In genomic region chr6:4774715-4775590, GRCh38 we compare ENCODE assay signal across 9 cellular contexts. TPM values are rescaled to one million over a fixed set of nuclear protein-coding genes. Genes with fewer than 3 reads are reported as not detected.
DNase-seq lines count a peak whose midpoint lies in the region; ATAC-seq, FAIRE-seq and TF ChIP-seq lines count a peak whose summit lies in the region.
"Had no signal": no experiment of that assay in that cellular context is flagged by ENCODE, and none has a peak within 500 bp of the region (broad histone marks: within the 10 kb centered on the region; RNA-seq: fewer than 3 reads in every experiment).

No MANE protein-coding gene starts in this region.

- intact Hi-C loops in right cardiac atrium (cut with DNase I) (loop anchor here in 3 of 4 donors (5.0 to 10.0 kb wide), 3 partner anchors 128 to 160 kb away; no protein-coding TSS in a partner anchor), gastrocnemius medialis (cut with DNase I; ENCODE audit: low total_unique reads) (loop anchor here (5.0 to 10.0 kb wide), 4 partner anchors 162 to 460 kb away; partner anchors contain the start of gene RPP40)

- H3K36me3 ChIP-seq in adipocyte (ENCODE audit: control insufficient read depth, insufficient read depth, low read length, severe bottlenecking) (no peaks in the 10 kb centered on the region), gastrocnemius medialis (no peaks in the 10 kb centered on the region)

- DNase-seq in GM13976 (ENCODE audit: low spot score) (peak; percentile 37), NCI-H748 treated with DMSO at 0.1 percent for 48 hours (lab: John Stamatoyannopoulos, UW) (peak; percentile 52), adipocyte (ENCODE audit: low read depth) (no peak), right cardiac atrium (peak in 2 of 3 donors; percentile 44 to 73), gastrocnemius medialis (peak; percentile 3 to 24), D721Med (ENCODE audit: insufficient read length, low spot score) (no peak), NCI-H446 treated with DMSO at 0.1 percent for 48 hours (lab: John Stamatoyannopoulos, UW) (no peak)

- no peak for TF ChIP-seq POLR2A in gastrocnemius medialis (IDR thresholded peaks at IDR 0.05)

- in situ Hi-C loops in GM13976 (cut with MboI; ENCODE audit: low sequenced_read_pairs, unreplicated experiment) = no loop called here
- in situ Hi-C loops in gastrocnemius medialis (cut with MboI; ENCODE audit: low sequenced_read_pairs in 4 of 4) = no loop called here

- peak overlapping the region; percentile 52 for H3K9ac ChIP-seq in adipocyte (ENCODE audit: low read length)

- H3K4me3 ChIP-seq in adipocyte (ENCODE audit: low read length) = peak overlapping the region; percentile 76
- peak overlapping the region; percentile 100 for H3K4me3 ChIP-seq in right cardiac atrium (ENCODE audit: low read length)
- H3K4me3 ChIP-seq in gastrocnemius medialis = peak overlapping the region; percentile 41 to 82 (median 64)

- no peak for TF ChIP-seq CTCF in GM13976 (IDR thresholded peaks at IDR 0.05; ENCODE audit: borderline replicate concordance, control extremely low read depth, extremely low read depth, insufficient read depth, missing control alignments)
- no peak for TF ChIP-seq CTCF in gastrocnemius medialis (IDR thresholded peaks at IDR 0.05 in 4 of 5, conservative IDR thresholded peaks at IDR 0.05 in 1 of 5)
- no peak for TF ChIP-seq CTCF in D721Med (IDR thresholded peaks at IDR 0.05; ENCODE audit: insufficient read depth, missing control alignments)

- ATAC-seq in right cardiac atrium (peak; percentile 7 to 20), gastrocnemius medialis (peak; percentile 4 to 5), GM19023 (IDR thresholded peaks at IDR 0.05; ENCODE audit: unreplicated experiment) (no peak)

- H3K27me3 ChIP-seq in adipocyte (replicated peaks; ENCODE audit: control insufficient read depth, insufficient read depth, low read length) = no peaks in the 10 kb centered on the region
- H3K27me3 ChIP-seq in right cardiac atrium (ENCODE audit: control insufficient read depth, insufficient read depth) = no peaks in the 10 kb centered on the region
- H3K27me3 ChIP-seq in gastrocnemius medialis = no peaks in the 10 kb centered on the region

- H3K4me1 ChIP-seq in adipocyte (ENCODE audit: control insufficient read depth, insufficient read depth, low read length) = peaks cover 7% of the 10 kb centered on the region
- H3K4me1 ChIP-seq in right cardiac atrium (ENCODE audit: control insufficient read depth, insufficient read depth, low read length) = no peaks in the 10 kb centered on the region
- H3K4me1 ChIP-seq in gastrocnemius medialis = peaks cover 13 to 19% of the 10 kb centered on the region in 2 donors

- 4% methylated on average over 55 of the region's 55 CpGs for WGBS in right cardiac atrium

- H3K9me3 ChIP-seq in adipocyte (ENCODE audit: control insufficient read depth, low read length) = peaks cover 6% of the 10 kb centered on the region
- H3K9me3 ChIP-seq in right cardiac atrium (ENCODE audit: control insufficient read depth, low read length) = no peaks in the 10 kb centered on the region
- H3K9me3 ChIP-seq in gastrocnemius medialis = peaks cover 0 to 3% (median 0%) of the 10 kb centered on the region in 3 donors

- FAIRE-seq in D721Med (lab: Jason Lieb, UNC) = no peak
- FAIRE-seq: TTC549 had no signal

- H3K27ac ChIP-seq in right cardiac atrium (ENCODE audit: low read length) (peak overlapping the region; percentile 49), gastrocnemius medialis (peak overlapping the region; percentile 28 to 83 (median 61))

RNA-seq across cellular contexts. Expression of gene CDYL, which starts 1.3 kb away (rescaled TPM):
- total RNA-seq in right cardiac atrium (10 to 100 TPM; 33.5 to 42.0 (median 36.1) TPM), gastrocnemius medialis (10 to 100 TPM; 24.1 to 24.8 (median 24.5) TPM)
- polyA plus RNA-seq in right cardiac atrium = 6.0 TPM

Comparison
In these comparisons a context has a peak if more than half of its experiments do, and no peak if none do; other contexts are left out.
1. DNase-seq: peak in GM13976 (single experiment), NCI-H748 treated with DMSO at 0.1 percent for 48 hours (single experiment), right cardiac atrium (2 of 3) and gastrocnemius medialis (2 of 2); none in adipocyte (single experiment), D721Med (single experiment) and NCI-H446 treated with DMSO at 0.1 percent for 48 hours (single experiment).
2. Peak in every context shown above with its lines, with median percentiles within 50 percentile points of each other: H3K4me3 ChIP-seq.